1 cellular context compared by ENCODE assay signal in the genomic region with DNA sequence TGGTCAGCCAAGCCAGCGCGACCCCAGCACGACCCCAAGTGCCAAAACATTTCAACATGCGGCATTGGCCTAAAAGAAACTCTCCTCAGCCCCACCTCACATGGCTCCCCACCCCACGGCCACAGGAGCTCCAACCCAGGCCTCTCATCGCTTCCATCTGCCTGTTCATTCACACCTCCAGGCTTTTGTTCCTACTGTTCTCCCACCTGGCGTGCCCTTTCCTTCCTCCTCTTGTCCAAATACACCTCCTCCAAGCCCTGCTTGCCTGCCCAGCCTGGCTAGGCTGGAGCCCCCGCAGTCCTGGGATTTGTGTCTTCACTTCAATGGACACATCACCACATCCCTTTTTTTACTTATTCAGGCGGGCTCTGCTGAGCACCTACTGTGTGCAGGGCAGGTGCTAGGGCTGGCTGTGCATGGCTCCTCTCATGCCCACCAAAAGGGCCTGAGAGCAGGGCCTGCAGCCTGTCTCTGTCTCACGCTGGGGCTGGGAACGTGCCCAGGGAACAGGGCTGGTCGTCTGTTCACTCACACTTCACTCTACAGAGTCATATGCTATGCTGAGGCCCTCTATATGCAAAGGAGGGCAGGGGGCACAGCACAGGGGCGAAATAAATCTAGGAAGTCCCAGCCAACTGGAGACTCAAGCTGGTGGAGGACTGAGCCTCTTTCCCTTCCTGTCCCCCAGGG.
TF ChIP-seq lines count a peak whose summit lies in the region.

No MANE protein-coding gene starts in this region.

TF ChIP-seq in H1, 55 proteins besides CTCF, POLR2A, EP300 and RAD21:
- TF ChIP-seq, protein P1, sequence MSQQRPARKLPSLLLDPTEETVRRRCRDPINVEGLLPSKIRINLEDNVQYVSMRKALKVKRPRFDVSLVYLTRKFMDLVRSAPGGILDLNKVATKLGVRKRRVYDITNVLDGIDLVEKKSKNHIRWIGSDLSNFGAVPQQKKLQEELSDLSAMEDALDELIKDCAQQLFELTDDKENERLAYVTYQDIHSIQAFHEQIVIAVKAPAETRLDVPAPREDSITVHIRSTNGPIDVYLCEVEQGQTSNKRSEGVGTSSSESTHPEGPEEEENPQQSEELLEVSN (IDR thresholded peaks at IDR 0.05) = no peak
- no peak for TF ChIP-seq FOSL1 (IDR thresholded peaks at IDR 0.05; ENCODE audit: insufficient read depth, low read depth, low read length)
TF ChIP-seq in H1: peak in this region for 0.
